In genomic region chr18:80201739-80202138, GRCh38 we compare ENCODE assay signal across 15 cellular contexts. TPM values are rescaled to one million over a fixed set of nuclear protein-coding genes. Genes with fewer than 3 reads are reported as not detected.
DNase-seq lines count a peak whose midpoint lies in the region; ATAC-seq lines count a peak whose summit lies in the region.
"Had no signal": no experiment of that assay in that cellular context is flagged by ENCODE, and none has a peak within 500 bp of the region (broad histone marks: within the 10 kb centered on the region; RNA-seq: fewer than 3 reads in every experiment).

No MANE protein-coding gene starts in this region.

- no peak overlapping the region for H3K4ac ChIP-seq in mesenchymal stem cell (ENCODE audit: low read depth in 1 of 2, low read length in 2 of 2)

- peaks cover 0 to 8% of the 10 kb centered on the region in 2 experiments for H3K27me3 ChIP-seq in mesenchymal stem cell (ENCODE audit: control insufficient read depth in 1 of 2, insufficient read depth in 1 of 2, low read length in 2 of 2)
- H3K27me3 ChIP-seq: gastrocnemius medialis, testis had no signal

- ATAC-seq in GM19025 (IDR thresholded peaks at IDR 0.05; ENCODE audit: low read depth, unreplicated experiment) (peak; percentile 4), GM21526 (IDR thresholded peaks at IDR 0.05; ENCODE audit: low FRiP score, unreplicated experiment) (peak; percentile 29), HG03097 (IDR thresholded peaks at IDR 0.05; ENCODE audit: low FRiP score, unreplicated experiment) (peak; percentile 5)
- ATAC-seq: gastrocnemius medialis, left colon had no signal

- H3K4me2 ChIP-seq in mesenchymal stem cell (ENCODE audit: low read length, poor library complexity, severe bottlenecking), result no peak overlapping the region

- H3K4me1 ChIP-seq in mesenchymal stem cell (ENCODE audit: control insufficient read depth, insufficient read depth, low read depth, low read length), result peaks cover 20% of the 10 kb centered on the region

- H2AK5ac ChIP-seq in mesenchymal stem cell (ENCODE audit: low read length, severe bottlenecking), result no peak overlapping the region

- H2BK12ac ChIP-seq in mesenchymal stem cell (ENCODE audit: low read length in 2 of 2), result no peak overlapping the region

- no peak overlapping the region for H2BK120ac ChIP-seq in mesenchymal stem cell (ENCODE audit: low read depth, low read length)

- DNase-seq in islet precursor cell, result peak; percentile 32
- DNase-seq in NAMALWA (ENCODE audit: low spot score), result no peak
- no peak for DNase-seq in mesenchymal stem cell
- no peak for DNase-seq in NOMO-1 treated with DMSO at 0.1 percent for 48 hours (lab: John Stamatoyannopoulos, UW; ENCODE audit: unreplicated experiment)
- no peak for DNase-seq in iPS-NIHi7 (ENCODE audit: extremely low spot score)
- DNase-seq: anterior cingulate cortex; CD4-positive, alpha-beta memory T cell; effector CD4-positive, alpha-beta T cell; gastrocnemius medialis; GF-D8; left colon; testis had no signal

- no peaks in the 10 kb centered on the region for H3K9me3 ChIP-seq in mesenchymal stem cell (ENCODE audit: control insufficient read depth, low read length)
- H3K9me3 ChIP-seq: gastrocnemius medialis, testis had no signal

- H2BK5ac ChIP-seq in mesenchymal stem cell (ENCODE audit: low read depth, low read length, poor library complexity, severe bottlenecking), result no peak overlapping the region

- no peak overlapping the region for H3K14ac ChIP-seq in mesenchymal stem cell (ENCODE audit: low read length in 2 of 2)

- no peak overlapping the region for H3K27ac ChIP-seq in mesenchymal stem cell (ENCODE audit: low read length, poor library complexity, severe bottlenecking)
- H3K27ac ChIP-seq: gastrocnemius medialis, testis had no signal

- peaks cover 0 to 7% of the 10 kb centered on the region in 2 experiments for H3K36me3 ChIP-seq in mesenchymal stem cell (ENCODE audit: control insufficient read depth in 1 of 2, insufficient read depth in 2 of 2, low read depth in 1 of 2, low read length in 2 of 2)
- H3K36me3 ChIP-seq: gastrocnemius medialis had no signal

- WGBS in mesenchymal stem cell, result 83% methylated on average over 8 of the region's 9 CpGs

- no peak overlapping the region for H2BK15ac ChIP-seq in mesenchymal stem cell (ENCODE audit: low read depth, poor library complexity, severe bottlenecking)

- H2AFZ ChIP-seq in mesenchymal stem cell (ENCODE audit: low read depth, low read length), result no peak overlapping the region

- no peak overlapping the region for H4K91ac ChIP-seq in mesenchymal stem cell (ENCODE audit: low read length)

- no peak overlapping the region for H3K4me3 ChIP-seq in mesenchymal stem cell (ENCODE audit: insufficient read depth in 1 of 2, low read depth in 1 of 2, low read length in 2 of 2)
- H3K4me3 ChIP-seq: gastrocnemius medialis, testis had no signal

- H3K79me1 ChIP-seq in mesenchymal stem cell (replicated peaks; ENCODE audit: low read length, poor library complexity, severe bottlenecking), result peaks cover 4% of the 10 kb centered on the region

- no peak overlapping the region for H3K9ac ChIP-seq in mesenchymal stem cell (ENCODE audit: low read length)

- H3K23ac ChIP-seq in mesenchymal stem cell (ENCODE audit: low read length in 2 of 2), result no peak overlapping the region

- no peak overlapping the region for H3K18ac ChIP-seq in mesenchymal stem cell (ENCODE audit: low read depth in 1 of 2, low read length in 2 of 2)

- no peak overlapping the region for H4K8ac ChIP-seq in mesenchymal stem cell (ENCODE audit: low read length)

RNA-seq across cellular contexts. Expression of gene PARD6G, which starts 45.6 kb away (rescaled TPM):
- polyA plus RNA-seq in mesenchymal stem cell (2013, experiment 1 of 2), result 6.2 TPM
- polyA plus RNA-seq in mesenchymal stem cell (2013, experiment 2 of 2), result 7.1 TPM
